9 cellular contexts compared by ENCODE assay signal in genomic region chrY:15424633-15425259, GRCh38.
DNase-seq lines count a peak whose midpoint lies in the region; TF ChIP-seq lines count a peak whose summit lies in the region.
"Had no signal": no experiment of that assay in that cellular context is flagged by ENCODE, and none has a peak within 500 bp of the region (broad histone marks: within the 10 kb centered on the region; RNA-seq: fewer than 3 reads in every experiment).

No MANE protein-coding gene starts in this region.

- POLR2A ChIA-PET in OCI-LY7 (lab: Charles Lee) = interaction anchor here (0.6 to 1.5 kb wide), 6 partner anchors 10 to 564 kb away, joined by 3 to 7 read pairs (median 3); no protein-coding TSS in a partner anchor

- peak overlapping the region; percentile 95 for H2AFZ ChIP-seq in OCI-LY7 (ENCODE audit: low read length)

- H3K4me3 ChIP-seq in OCI-LY7 (ENCODE audit: low read depth, low read length, poor library complexity, severe bottlenecking) (peak overlapping the region; percentile 69), fibroblast of villous mesenchyme (ENCODE audit: low read depth, low read length) (peak overlapping the region; percentile 48), thyroid gland (replicated peaks in 1 of 3) (peak overlapping the region in 1 of 3 donors; percentile 35)

- H3K27ac ChIP-seq in OCI-LY7 (ENCODE audit: low read depth, low read length, poor library complexity, severe bottlenecking) (peak overlapping the region; percentile 30), thyroid gland (peak overlapping the region in 1 of 3 donors; percentile 55)
- H3K27ac ChIP-seq: neutrophil had no signal

- TF ChIP-seq POLR2A in thyroid gland (IDR thresholded peaks at IDR 0.05) = no peak

- no TSS peak for BruUV-seq in OCI-LY7 (replicated peaks; lab: Mats Ljungman, UMichigan)

- CTCF ChIA-PET in OCI-LY7 (lab: Charles Lee; ENCODE audit: unreplicated experiment) = no interaction called here

- H3K9me3 ChIP-seq in OCI-LY7 (ENCODE audit: low read length) (no peaks in the 10 kb centered on the region), thyroid gland (no peaks in the 10 kb centered on the region)
- H3K9me3 ChIP-seq: neutrophil had no signal

- H3K36me3 ChIP-seq in OCI-LY7 (ENCODE audit: insufficient read depth, low read length) (no peaks in the 10 kb centered on the region), thyroid gland (no peaks in the 10 kb centered on the region)
- H3K36me3 ChIP-seq: neutrophil had no signal

- peak; percentile 2 to 23 for DNase-seq in stimulated activated CD4-positive, alpha-beta T cell treated with anti-CD3 and anti-CD28 coated beads, Interleukin-2, amount 100 ng/mL, for 24 hours
- DNase-seq in stimulated activated CD4-positive, alpha-beta T cell treated with anti-CD3 and anti-CD28 coated beads, Interleukin-1b, Interleukin-23, amount 100 ng/mL, for 48 hours = no peak
- DNase-seq in OCI-LY7 (ENCODE audit: low spot score) (peak; percentile 64), fibroblast of villous mesenchyme (ENCODE audit: low read depth) (peak; percentile 36), thyroid gland (peak; percentile 14 to 27), NCI-H1105 treated with DMSO at 0.1 percent for 48 hours (lab: John Stamatoyannopoulos, UW) (no peak), HT-29 (ENCODE audit: low spot score) (no peak), SKM-1 treated with dmso at 0.1 percent for 144 hours (lab: John Stamatoyannopoulos, UW; ENCODE audit: unreplicated experiment) (no peak)

- intact Hi-C loops in OCI-LY7 (cut with micrococcal nuclease; ENCODE audit: unreplicated experiment) (loop anchor here (10.0 kb wide), 1 partner anchor 60 kb away; no protein-coding TSS in a partner anchor), thyroid gland (cut with DNase I) (no loop called here)

- H3K4me2 ChIP-seq in OCI-LY7 (ENCODE audit: low read length) = peak overlapping the region; percentile 92

- H3K27me3 ChIP-seq in thyroid gland = no peaks in the 10 kb centered on the region
- H3K27me3 ChIP-seq: neutrophil had no signal

- H3K79me2 ChIP-seq in OCI-LY7 (ENCODE audit: insufficient read depth, low read depth, low read length) = no peaks in the 10 kb centered on the region

- TF ChIP-seq CTCF in OCI-LY7 (conservative IDR thresholded peaks at IDR 0.05; ENCODE audit: low read length) = no peak
- TF ChIP-seq CTCF in fibroblast of villous mesenchyme (IDR thresholded peaks at IDR 0.05; ENCODE audit: insufficient read depth, low read depth, low read length) = no peak
- TF ChIP-seq CTCF in thyroid gland (IDR thresholded peaks at IDR 0.05) = no peak

- H4K20me1 ChIP-seq in OCI-LY7 (ENCODE audit: insufficient read depth, low read length) = no peaks in the 10 kb centered on the region

- 2 to 3% methylated on average over 6 of the region's 6 CpGs for WGBS in thyroid gland, 2 donors

- H3K9me2 ChIP-seq in OCI-LY7 (ENCODE audit: insufficient read depth, low read length) = no peaks in the 10 kb centered on the region

- H3K4me1 ChIP-seq in OCI-LY7 (ENCODE audit: insufficient read depth, low read length, poor library complexity, severe bottlenecking) (peaks cover 20% of the 10 kb centered on the region), thyroid gland (no peaks in the 10 kb centered on the region)

Comparison
In these comparisons a context has a peak if more than half of its experiments do, and no peak if none do; other contexts are left out.
1. DNase-seq: peak in stimulated activated CD4-positive, alpha-beta T cell treated with anti-CD3 and anti-CD28 coated beads, Interleukin-2, amount 100 ng/mL, for 24 hours (2 of 2), OCI-LY7 (single experiment), fibroblast of villous mesenchyme (single experiment) and thyroid gland (2 of 2); none in stimulated activated CD4-positive, alpha-beta T cell treated with anti-CD3 and anti-CD28 coated beads, Interleukin-1b, Interleukin-23, amount 100 ng/mL, for 48 hours (single experiment), NCI-H1105 treated with DMSO at 0.1 percent for 48 hours (single experiment), HT-29 (single experiment) and SKM-1 treated with dmso at 0.1 percent for 144 hours (single experiment).